8 cellular contexts compared by ENCODE assay signal in the genomic region with DNA sequence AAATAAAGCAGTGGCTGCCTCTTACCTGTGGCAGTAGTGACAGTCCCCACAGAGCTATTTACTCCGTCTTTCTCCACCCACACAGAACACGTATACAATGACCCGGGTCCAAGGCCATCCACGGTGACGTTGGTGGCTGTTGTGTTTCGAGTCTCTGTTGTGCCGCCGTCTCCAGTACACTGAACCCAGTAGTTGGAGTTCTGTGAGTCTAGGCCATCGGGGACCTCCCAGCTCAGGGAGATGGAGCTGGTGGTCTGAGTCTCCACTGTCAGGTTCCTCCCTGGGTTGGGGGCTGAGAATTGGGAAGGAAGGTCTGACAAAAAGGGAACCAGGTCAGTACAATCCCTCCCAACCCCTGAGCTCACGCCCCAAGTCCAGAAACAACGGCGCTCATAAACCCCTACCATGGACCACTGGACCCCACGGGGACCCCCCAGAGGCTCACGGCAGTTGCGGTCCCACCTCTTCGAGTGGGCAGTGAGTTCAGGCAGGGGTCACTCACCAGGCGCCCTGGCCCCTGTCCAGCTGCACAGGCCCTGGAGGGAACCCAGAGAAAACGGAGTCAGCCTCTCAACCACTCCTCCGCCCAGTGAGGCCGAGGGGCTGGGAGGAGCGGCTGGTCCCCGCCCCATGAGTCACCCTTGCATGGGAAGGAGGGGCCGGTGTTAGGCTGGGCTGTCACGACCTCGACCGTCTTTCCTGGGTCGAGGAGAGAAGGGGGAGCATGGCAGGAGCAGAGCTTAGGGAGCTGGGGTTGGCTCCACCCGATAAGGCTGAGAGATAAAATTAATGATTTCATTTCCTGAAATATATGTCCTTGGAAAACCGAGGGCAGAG. TPM values are rescaled to one million over a fixed set of nuclear protein-coding genes. Genes with fewer than 3 reads are reported as not detected.
DNase-seq lines count a peak whose midpoint lies in the region; ATAC-seq and TF ChIP-seq lines count a peak whose summit lies in the region.

No MANE protein-coding gene starts in this region.

- TF ChIP-seq CTCF in body of pancreas (IDR thresholded peaks at IDR 0.05): no peak

- DNase-seq in AG20443 (ENCODE audit: low spot score) (peak; percentile 99), HS-5 (ENCODE audit: low read depth) (peak; percentile 82), SJCRH30 (peak; percentile 84 to 85), body of pancreas (peak; percentile 87 to 94 (median 92)), iPS-NIHi7 (ENCODE audit: extremely low spot score) (peak; percentile 97), smooth muscle cell of the brain vasculature (ENCODE audit: low read depth, low spot score) (peak; percentile 57), GM19238 (ENCODE audit: insufficient read length, low spot score) (no peak)

- intact Hi-C loops in body of pancreas (cut with DNase I): no loop called here

- WGBS in body of pancreas, 2 donors: 9 to 16% methylated on average over 20 to 29 of the region's 29 CpGs

- H3K27me3 ChIP-seq in SJCRH30 (no peaks in the 10 kb centered on the region), body of pancreas (no peaks in the 10 kb centered on the region)

- H3K4me3 ChIP-seq in SJCRH30 (peak overlapping the region; percentile 31), body of pancreas (no peak overlapping the region)

- peaks cover 12% of the 10 kb centered on the region for H3K4me1 ChIP-seq in SJCRH30
- peaks cover 37% of the 10 kb centered on the region for H3K4me1 ChIP-seq in body of pancreas

- H3K9me3 ChIP-seq in SJCRH30 (replicated peaks) (no peaks in the 10 kb centered on the region), body of pancreas (no peaks in the 10 kb centered on the region)

- peak; percentile 63 to 84 (median 80) for TF ChIP-seq POLR2A in body of pancreas (IDR thresholded peaks at IDR 0.05)

- no peak overlapping the region for H3K27ac ChIP-seq in SJCRH30
- H3K27ac ChIP-seq in body of pancreas: peak overlapping the region; percentile 65 to 85 (median 82)

- ATAC-seq in body of pancreas (peak; percentile 90), HG02588 (IDR thresholded peaks at IDR 0.05; ENCODE audit: unreplicated experiment) (no peak)

- H3K36me3 ChIP-seq in SJCRH30: no peaks in the 10 kb centered on the region
- no peaks in the 10 kb centered on the region for H3K36me3 ChIP-seq in body of pancreas (replicated peaks in 1 of 2; ENCODE audit: insufficient read depth in 1 of 2, low read depth in 2 of 2)

RNA-seq across cellular contexts. Expression of a gene that starts 2.4 kb away (rescaled TPM):
- total RNA-seq in SJCRH30 (2014; rRNA removed; shearing (Covaris generic)): 0.94 and 1.4 TPM in 2 replicates
- total RNA-seq in body of pancreas: 10 to 100 TPM; 14.8 to 15.8 TPM

RNA-seq across cellular contexts. Expression of a gene that starts 21.7 kb away (rescaled TPM):
- 2.3 and 2.5 TPM in 2 replicates for total RNA-seq in SJCRH30 (2014; rRNA removed; shearing (Covaris generic))
- 1 to 10 TPM; 1.6 to 3.0 TPM for total RNA-seq in body of pancreas

RNA-seq across cellular contexts. Expression of a gene that starts 26.8 kb away (rescaled TPM):
- total RNA-seq in SJCRH30 (2014; rRNA removed; shearing (Covaris generic)): 0.36 TPM in 1 of 2 replicates, not detected in the other
- total RNA-seq in body of pancreas: under 1 TPM in 1 of 2 donors, not detected in 1; 0.26 TPM

RNA-seq across cellular contexts. Expression of a gene that starts 40.5 kb away (rescaled TPM):
- total RNA-seq in SJCRH30 (2014; rRNA removed; shearing (Covaris generic)): 9.1 and 14.0 TPM in 2 replicates
- 1 to 10 TPM; 1.6 TPM for total RNA-seq in body of pancreas

RNA-seq across cellular contexts. Expression of a gene that starts 49.4 kb away (rescaled TPM):
- 2.4 and 2.5 TPM in 2 replicates for total RNA-seq in SJCRH30 (2014; rRNA removed; shearing (Covaris generic))
- not detected for total RNA-seq in body of pancreas
